23 cellular contexts compared by ENCODE assay signal in genomic region chr11:73188301-73188700, GRCh38. TPM values are rescaled to one million over a fixed set of nuclear protein-coding genes. Genes with fewer than 3 reads are reported as not detected.
DNase-seq lines count a peak whose midpoint lies in the region; ATAC-seq and TF ChIP-seq lines count a peak whose summit lies in the region.
"Had no signal": no experiment of that assay in that cellular context is flagged by ENCODE, and none has a peak within 500 bp of the region (broad histone marks: within the 10 kb centered on the region; RNA-seq: fewer than 3 reads in every experiment).

No MANE protein-coding gene starts in this region.

- peak overlapping the region in 2 of 11 experiments; percentile 1 to 7; a peak in 3 of 22 replicates for H3K9ac ChIP-seq in BLaER1 treated with 17β-estradiol and CSF1 and Interleukin-3, amounts not matched to agents 10 nM and 100 nM
- H3K9ac ChIP-seq in skeletal muscle tissue (ENCODE audit: low read depth in 1 of 3, low read length in 3 of 3) = peak overlapping the region in 2 of 3 donors; percentile 61 to 73

- peak overlapping the region in 8 of 11 experiments; percentile 28 to 77 (median 68); a peak in 12 of 22 replicates for H3K27ac ChIP-seq in BLaER1 treated with 17β-estradiol and CSF1 and Interleukin-3, amounts not matched to agents 10 nM and 100 nM
- peak overlapping the region; percentile 87 for H3K27ac ChIP-seq in skeletal muscle tissue (ENCODE audit: low read depth, low read length)
- no peak overlapping the region for H3K27ac ChIP-seq in effector memory CD4-positive, alpha-beta T cell (ENCODE audit: insufficient read depth, low read length, poor library complexity, severe bottlenecking)
- no peak overlapping the region for H3K27ac ChIP-seq in vagina
- H3K27ac ChIP-seq: adrenal gland, uterus had no signal

- H4K20me1 ChIP-seq in BLaER1 treated with 17β-estradiol and CSF1 and Interleukin-3, amounts not matched to agents 10 nM and 100 nM = no peaks in the 10 kb centered on the region

- peak overlapping the region; percentile 65 to 93 (median 75) for H3K4me2 ChIP-seq in BLaER1 treated with 17β-estradiol and CSF1 and Interleukin-3, amounts not matched to agents 10 nM and 100 nM

- no peak overlapping the region for H3K4me3 Mint-ChIP-seq in activated B cell treated with CpG ODN at 0.5 μM for 24 hours
- H3K4me3 Mint-ChIP-seq: activated CD8-positive, alpha-beta T cell treated with anti-CD3 and anti-CD28 coated beads for 36 hours; CD4-positive, alpha-beta memory T cell had no signal

- no peak for TF ChIP-seq POLR2A in vagina (IDR thresholded peaks at IDR 0.05)

- TF ChIP-seq CTCF in activated B cell treated with CpG ODN at 0.5 μM for 24 hours (IDR thresholded peaks at IDR 0.05) (no peak), vagina (IDR thresholded peaks at IDR 0.05) (no peak)

- H3K9me3 Mint-ChIP-seq in activated B cell treated with CpG ODN at 0.5 μM for 24 hours = no peaks in the 10 kb centered on the region
- H3K9me3 Mint-ChIP-seq: activated CD8-positive, alpha-beta T cell treated with anti-CD3 and anti-CD28 coated beads for 36 hours; CD4-positive, alpha-beta memory T cell had no signal

- H3K36me3 ChIP-seq in BLaER1 treated with 17β-estradiol and CSF1 and Interleukin-3, amounts not matched to agents 10 nM and 100 nM = no peaks in the 10 kb centered on the region
- H3K36me3 ChIP-seq in skeletal muscle tissue (ENCODE audit: control insufficient read depth in 3 of 3, insufficient read depth in 3 of 3, low read length in 3 of 3) = no peaks in the 10 kb centered on the region
- no peaks in the 10 kb centered on the region for H3K36me3 ChIP-seq in effector memory CD4-positive, alpha-beta T cell (ENCODE audit: control insufficient read depth, insufficient read depth, low read length)
- H3K36me3 ChIP-seq in vagina = no peaks in the 10 kb centered on the region
- H3K36me3 ChIP-seq: adrenal gland, uterus had no signal

- intact Hi-C loops in activated B cell treated with CpG ODN at 0.5 μM for 24 hours (cut with micrococcal nuclease) = loop anchor here (2.0 to 5.0 kb wide), 2 partner anchors 30 to 149 kb away; partner anchors contain the start of gene P2RY2
- intact Hi-C loops in left ventricle myocardium superior (cut with micrococcal nuclease) = loop anchor here (10.0 kb wide), 1 partner anchor 56 kb away; no protein-coding TSS in a partner anchor
- intact Hi-C loops in vagina (cut with DNase I) = loop anchor here (10.0 kb wide), 1 partner anchor 96 kb away; no protein-coding TSS in a partner anchor

- DNase-seq in activated B cell treated with CpG ODN at 0.5 μM for 24 hours (no peak), left ventricle myocardium superior (peak; percentile 76), NCI-H69 (lab: John Stamatoyannopoulos, UW) (no peak), glomerular visceral epithelial cell (ENCODE audit: extremely low spot score) (no peak), vagina (ENCODE audit: extremely low spot score in 2 of 2) (no peak)
- DNase-seq in effector memory CD4-positive, alpha-beta T cell = no peak
- DNase-seq: activated CD4-positive, alpha-beta T cell treated with anti-CD3 and anti-CD28 coated beads for 1 hour; activated CD8-positive, alpha-beta T cell treated with anti-CD3 and anti-CD28 coated beads for 36 hours; activated gamma-delta T cell; CD4-positive, alpha-beta memory T cell; IMR-90; kidney; NCI-H1092; NCI-H2081; OCI-M1; SHP77 treated with DMSO at 0.1 percent for 48 hours; small intestine; stimulated activated CD4-positive, alpha-beta T cell treated with anti-CD3 and anti-CD28 coated beads, Interleukin-2, amount 100 ng/mL, for 24 hours; uterus had no signal

- H3K36me3 Mint-ChIP-seq in activated B cell treated with CpG ODN at 0.5 μM for 24 hours (ENCODE audit: low read depth) = no peaks in the 10 kb centered on the region
- H3K36me3 Mint-ChIP-seq: CD4-positive, alpha-beta memory T cell had no signal

- H3K4me1 Mint-ChIP-seq in activated B cell treated with CpG ODN at 0.5 μM for 24 hours = peaks cover 49% of the 10 kb centered on the region

- H3K27me3 ChIP-seq in BLaER1 treated with 17β-estradiol and CSF1 and Interleukin-3, amounts not matched to agents 10 nM and 100 nM = no peaks in the 10 kb centered on the region
- H3K27me3 ChIP-seq in skeletal muscle tissue (ENCODE audit: control insufficient read depth in 3 of 3, insufficient read depth in 3 of 3, low read length in 3 of 3) (no peaks in the 10 kb centered on the region), vagina (no peaks in the 10 kb centered on the region)
- H3K27me3 ChIP-seq in effector memory CD4-positive, alpha-beta T cell (replicated peaks; ENCODE audit: control insufficient read depth, insufficient read depth, low read length, poor library complexity, severe bottlenecking) = no peaks in the 10 kb centered on the region
- H3K27me3 ChIP-seq: adrenal gland, uterus had no signal

- ATAC-seq in activated B cell treated with CpG ODN at 0.5 μM for 24 hours (ENCODE audit: low read depth) = no peak
- peak; percentile 88 for ATAC-seq in left ventricle myocardium superior
- ATAC-seq: activated CD8-positive, alpha-beta T cell treated with anti-CD3 and anti-CD28 coated beads for 36 hours had no signal

- CTCF ChIA-PET in activated B cell treated with CpG ODN at 0.5 μM for 24 hours (lab: Charles Lee) = interaction anchor here (0.7 to 2.6 kb wide), 5 partner anchors 10 to 101 kb away, joined by 4 to 19 read pairs (median 10); no protein-coding TSS in a partner anchor

- H3K4me3 ChIP-seq in BLaER1 treated with 17β-estradiol and CSF1 and Interleukin-3, amounts not matched to agents 10 nM and 100 nM = no peak overlapping the region
- H3K4me3 ChIP-seq in skeletal muscle tissue (ENCODE audit: low read length in 3 of 3) (no peak overlapping the region), vagina (no peak overlapping the region)
- H3K4me3 ChIP-seq in effector memory CD4-positive, alpha-beta T cell (ENCODE audit: insufficient read depth, low read depth, low read length, poor library complexity, severe bottlenecking) = no peak overlapping the region
- H3K4me3 ChIP-seq: adrenal gland, lung, uterus had no signal

- H3K27ac Mint-ChIP-seq in activated B cell treated with CpG ODN at 0.5 μM for 24 hours = peak overlapping the region; percentile 94
- H3K27ac Mint-ChIP-seq: activated CD8-positive, alpha-beta T cell treated with anti-CD3 and anti-CD28 coated beads for 36 hours had no signal

- POLR2A ChIA-PET in activated B cell treated with CpG ODN at 0.5 μM for 24 hours (lab: Charles Lee) = interaction anchor here (0.6 to 2.3 kb wide), 6 partner anchors 11 to 1400 kb away, joined by 3 to 17 read pairs (median 8); partner anchors contain the start of gene FCHSD2

- H3K4me1 ChIP-seq in BLaER1 treated with 17β-estradiol and CSF1 and Interleukin-3, amounts not matched to agents 10 nM and 100 nM = peaks cover 48 to 92% (median 71%) of the 10 kb centered on the region in 10 experiments
- H3K4me1 ChIP-seq in skeletal muscle tissue (ENCODE audit: control insufficient read depth in 3 of 3, insufficient read depth in 3 of 3, low read length in 3 of 3) = peaks cover 43 to 49% (median 46%) of the 10 kb centered on the region in 3 donors
- no peaks in the 10 kb centered on the region for H3K4me1 ChIP-seq in effector memory CD4-positive, alpha-beta T cell (ENCODE audit: control insufficient read depth, insufficient read depth, low read length, poor library complexity, severe bottlenecking)
- H3K4me1 ChIP-seq in vagina = peaks cover 43% of the 10 kb centered on the region
- H3K4me1 ChIP-seq: uterus had no signal

- H3K27me3 Mint-ChIP-seq in activated B cell treated with CpG ODN at 0.5 μM for 24 hours = no peaks in the 10 kb centered on the region

- H3K9me3 ChIP-seq in BLaER1 treated with 17β-estradiol and CSF1 and Interleukin-3, amounts not matched to agents 10 nM and 100 nM (replicated peaks in 1 of 11) = no peaks in the 10 kb centered on the region
- H3K9me3 ChIP-seq in skeletal muscle tissue (ENCODE audit: control insufficient read depth in 3 of 3, low read length in 3 of 3) = no peaks in the 10 kb centered on the region
- H3K9me3 ChIP-seq in effector memory CD4-positive, alpha-beta T cell (ENCODE audit: control insufficient read depth, low read length) = no peaks in the 10 kb centered on the region
- no peaks in the 10 kb centered on the region for H3K9me3 ChIP-seq in vagina
- H3K9me3 ChIP-seq: adrenal gland, uterus had no signal

RNA-seq across cellular contexts. Expression of gene P2RY2, which starts 29.8 kb away (rescaled TPM):
- total RNA-seq in activated B cell treated with CpG ODN at 0.5 μM for 24 hours = 0.22 and 0.42 TPM in 2 replicates
- total RNA-seq in left ventricle myocardium superior = 19.7 TPM
- 1.0 TPM for total RNA-seq in skeletal muscle tissue
- total RNA-seq in vagina = 27.3 TPM
- total RNA-seq: activated CD8-positive, alpha-beta T cell treated with anti-CD3 and anti-CD28 coated beads for 36 hours; CD4-positive, alpha-beta memory T cell; IMR-90 had no signal

RNA-seq across cellular contexts. Expression of gene FCHSD2, which starts 46.2 kb away (rescaled TPM):
- total RNA-seq in activated B cell treated with CpG ODN at 0.5 μM for 24 hours = 176 and 207 TPM in 2 replicates
- 32.7 TPM for total RNA-seq in left ventricle myocardium superior
- total RNA-seq in skeletal muscle tissue = 19.8 TPM
- total RNA-seq in vagina = 15.7 TPM

Comparison
In these comparisons a context has a peak if more than half of its experiments do, and no peak if none do; other contexts are left out.
1. H3K27ac ChIP-seq: peak in BLaER1 treated with 17β-estradiol and CSF1 and Interleukin-3, amounts not matched to agents 10 nM and 100 nM (8 of 11) and skeletal muscle tissue (single experiment); none in effector memory CD4-positive, alpha-beta T cell (single experiment) and vagina (single experiment).
2. RNA of gene P2RY2, which starts 29.8 kb away (total RNA-seq): 27.3 TPM in vagina (single experiment) and 19.7 TPM in left ventricle myocardium superior (single experiment); 1.0 TPM in skeletal muscle tissue (single experiment) and 0.22 to 0.42 TPM in activated B cell treated with CpG ODN at 0.5 μM for 24 hours; every median in the first group is over 10 times any median in the second.